In genomic region chr13:41568990-41569387, GRCh38 we compare ENCODE assay signal across 14 cellular contexts.
A peak's percentile ranks its signal among the peaks of the same experiment; 100 is the strongest.
DNase-seq lines count a peak whose midpoint lies in the region; ATAC-seq, FAIRE-seq and TF ChIP-seq lines count a peak whose summit lies in the region.
"Had no signal": no experiment of that assay in that cellular context is flagged by ENCODE, and none has a peak within 500 bp of the region (broad histone marks: within the 10 kb centered on the region; RNA-seq: fewer than 3 reads in every experiment).

No MANE protein-coding gene starts in this region.

- H3K9me3 Mint-ChIP-seq in GM23338: peaks cover 10% of the 10 kb centered on the region; the same call in 2 of the 3 replicates
- H3K9me3 Mint-ChIP-seq: activated naive CD4-positive, alpha-beta T cell treated with anti-CD3 and anti-CD28 coated beads, Interleukin-2, amount 10 ng/mL, durations not matched to agents 7 days and 5 days; effector memory CD8-positive, alpha-beta T cell; memory B cell had no signal

- H4K20me1 ChIP-seq in GM23338 (replicated peaks; ENCODE audit: insufficient read depth): no peaks in the 10 kb centered on the region

- no peaks in the 10 kb centered on the region for H3K27me3 ChIP-seq in GM23338 (ENCODE audit: insufficient read depth)
- no peaks in the 10 kb centered on the region for H3K27me3 ChIP-seq in small intestine (ENCODE audit: control insufficient read depth in 2 of 2, insufficient read depth in 2 of 2, low read length in 2 of 2)
- H3K27me3 ChIP-seq: stomach had no signal

- H3K27ac ChIP-seq in GM23338 (ENCODE audit: low read depth): 0 out of 2 replicates have a peak overlapping the region, but pooled peaks have one; percentile 24
- peak overlapping the region; percentile 85 for H3K27ac ChIP-seq in substantia nigra (ENCODE audit: low read depth, low read length, poor library complexity, severe bottlenecking)
- no peak overlapping the region for H3K27ac ChIP-seq in small intestine (ENCODE audit: low read depth in 1 of 2, low read length in 1 of 2)

- no peaks in the 10 kb centered on the region for H3K79me2 ChIP-seq in GM23338 (replicated peaks; ENCODE audit: insufficient read depth)

- no peak for TF ChIP-seq CTCF in GM23338 (conservative IDR thresholded peaks at IDR 0.05; ENCODE audit: low read depth in 2 of 2)

- H3K36me3 ChIP-seq in GM23338 (ENCODE audit: insufficient read depth) (no peaks in the 10 kb centered on the region), small intestine (ENCODE audit: control insufficient read depth in 2 of 2, insufficient read depth in 2 of 2, low read length in 2 of 2) (peaks cover 0 to 9% of the 10 kb centered on the region in 2 donors)

- no peak overlapping the region for H3K4me2 ChIP-seq in GM23338

- H3K27ac Mint-ChIP-seq in GM23338: no peak overlapping the region
- H3K27ac Mint-ChIP-seq: activated naive CD4-positive, alpha-beta T cell treated with anti-CD3 and anti-CD28 coated beads, Interleukin-2, amount 10 ng/mL, durations not matched to agents 7 days and 5 days; memory B cell had no signal

- no peak overlapping the region for H2AFZ ChIP-seq in GM23338

- H3K4me1 Mint-ChIP-seq in GM23338: no peaks in the 10 kb centered on the region; the same call in 2 of the 3 replicates
- H3K4me1 Mint-ChIP-seq: memory B cell had no signal

- no peaks in the 10 kb centered on the region for H3F3A ChIP-seq in GM23338 (replicated peaks; ENCODE audit: low read depth)

- H3K9me3 ChIP-seq in small intestine (ENCODE audit: control insufficient read depth, low read depth): no peaks in the 10 kb centered on the region
- H3K9me3 ChIP-seq: stomach had no signal

- H3K4me1 ChIP-seq in GM23338 (ENCODE audit: insufficient read depth) (no peaks in the 10 kb centered on the region; the same call in 1 of the 2 replicates), small intestine (ENCODE audit: control insufficient read depth in 2 of 2, insufficient read depth in 1 of 2, low read depth in 1 of 2, low read length in 1 of 2) (no peaks in the 10 kb centered on the region)

- peaks cover 24% of the 10 kb centered on the region for H3K36me3 Mint-ChIP-seq in GM23338 (ENCODE audit: low read depth)

- no peak overlapping the region for H3K4me3 ChIP-seq in GM23338
- no peak overlapping the region for H3K4me3 ChIP-seq in small intestine (ENCODE audit: low read depth in 1 of 2, low read length in 2 of 2)
- H3K4me3 ChIP-seq: stomach had no signal

- no peak for DNase-seq in GM23338 (ENCODE audit: low spot score)
- peak; percentile 9 for DNase-seq in amniotic stem cell (lab: John Stamatoyannopoulos, UW)
- peak; percentile 57 for DNase-seq in fibroblast of the conjunctiva (ENCODE audit: low read depth)
- no peak for DNase-seq in substantia nigra (lab: John Stamatoyannopoulos, UW)
- DNase-seq in stimulated activated CD4-positive, alpha-beta T cell treated with anti-CD3 and anti-CD28 coated beads, Interleukin-2, amount 100 ng/mL, for 48 hours: no peak
- DNase-seq in small intestine: no peak
- DNase-seq: activated naive CD4-positive, alpha-beta T cell treated with anti-CD3 and anti-CD28 coated beads, Interleukin-2, amount 10 ng/mL, durations not matched to agents 7 days and 5 days; effector memory CD8-positive, alpha-beta T cell; NCI-H1048; NCI-H524; stomach had no signal

- H3K9me2 ChIP-seq in GM23338 (ENCODE audit: insufficient read depth): no peaks in the 10 kb centered on the region

- H3K4me3 Mint-ChIP-seq in GM23338: no peak overlapping the region
- H3K4me3 Mint-ChIP-seq: activated naive CD4-positive, alpha-beta T cell treated with anti-CD3 and anti-CD28 coated beads, Interleukin-2, amount 10 ng/mL, durations not matched to agents 7 days and 5 days; effector memory CD8-positive, alpha-beta T cell; memory B cell had no signal

- no peaks in the 10 kb centered on the region for H3K27me3 Mint-ChIP-seq in GM23338 (ENCODE audit: insufficient read depth, low read depth, poor library complexity)
- H3K27me3 Mint-ChIP-seq: activated naive CD4-positive, alpha-beta T cell treated with anti-CD3 and anti-CD28 coated beads, Interleukin-2, amount 10 ng/mL, durations not matched to agents 7 days and 5 days; effector memory CD8-positive, alpha-beta T cell; memory B cell had no signal

- ATAC-seq in GM23338 (no peak), GM21526 (IDR thresholded peaks at IDR 0.05; ENCODE audit: low FRiP score, unreplicated experiment) (no peak)
- ATAC-seq: effector memory CD8-positive, alpha-beta T cell; Panc1 had no signal

- 75 to 93% (median 89%) methylated on average over 2 of the region's 2 CpGs for WGBS in small intestine, 3 donors

- FAIRE-seq in small intestine (lab: Jason Lieb, UNC): no peak

TF ChIP-seq in GM23338, 12 proteins besides CTCF, POLR2A, EP300 and RAD21:
- TF ChIP-seq JUNB (IDR thresholded peaks at IDR 0.05; ENCODE audit: unreplicated experiment): no peak
- no peak for TF ChIP-seq NANOG (IDR thresholded peaks at IDR 0.05; ENCODE audit: borderline replicate concordance)
- TF ChIP-seq ETS1 (IDR thresholded peaks at IDR 0.05): no peak
TF ChIP-seq in GM23338: peak in this region for 0.

Comparison
In these comparisons a context has a peak if more than half of its experiments do, and no peak if none do; other contexts are left out.
1. DNase-seq: peak in amniotic stem cell (single experiment) and fibroblast of the conjunctiva (single experiment); none in GM23338 (single experiment), substantia nigra (0 of 49), stimulated activated CD4-positive, alpha-beta T cell treated with anti-CD3 and anti-CD28 coated beads, Interleukin-2, amount 100 ng/mL, for 48 hours (0 of 2) and small intestine (single experiment).
2. H3K27ac ChIP-seq: peak in GM23338 (single experiment) and substantia nigra (single experiment); none in small intestine (0 of 2).